In genomic region chr17:82923366-82924113, GRCh38 we compare ENCODE assay signal across 23 cellular contexts.
A peak's percentile ranks its signal among the peaks of the same experiment; 100 is the strongest.
DNase-seq lines count a peak whose midpoint lies in the region; ATAC-seq and TF ChIP-seq lines count a peak whose summit lies in the region.
"Had no signal": no experiment of that assay in that cellular context is flagged by ENCODE, and none has a peak within 500 bp of the region (broad histone marks: within the 10 kb centered on the region; RNA-seq: fewer than 3 reads in every experiment).

No MANE protein-coding gene starts in this region.

- H3K9ac ChIP-seq in BLaER1 treated with 17β-estradiol and CSF1 and Interleukin-3, amounts not matched to agents 10 nM and 100 nM = peak overlapping the region in 7 of 11 experiments; percentile 13 to 65 (median 54); a peak in 11 of 22 replicates

- H3K27ac Mint-ChIP-seq in Caco-2 (ENCODE audit: unreplicated experiment) = peak overlapping the region; percentile 55
- H3K27ac Mint-ChIP-seq in endothelial cell (ENCODE audit: unreplicated experiment) = no peak overlapping the region
- H3K27ac Mint-ChIP-seq: naive thymus-derived CD4-positive, alpha-beta T cell had no signal

- TF ChIP-seq CTCF in Caco-2 (IDR thresholded peaks at IDR 0.05; ENCODE audit: insufficient read depth in 1 of 2, low read depth in 1 of 2, low read length in 1 of 2, severe bottlenecking in 1 of 2, unreplicated experiment in 1 of 2) (no peak), endothelial cell (IDR thresholded peaks at IDR 0.05; ENCODE audit: unreplicated experiment) (no peak)

- peak overlapping the region; percentile 25 to 90 (median 82); a peak in 20 of 22 replicates for H3K4me2 ChIP-seq in BLaER1 treated with 17β-estradiol and CSF1 and Interleukin-3, amounts not matched to agents 10 nM and 100 nM

- H3K4me3 Mint-ChIP-seq in Caco-2 (ENCODE audit: unreplicated experiment) (no peak overlapping the region), endothelial cell (ENCODE audit: unreplicated experiment) (peak overlapping the region; percentile 70)
- H3K4me3 Mint-ChIP-seq: naive thymus-derived CD4-positive, alpha-beta T cell had no signal

- BruUV-seq in Caco-2 (replicated peaks; lab: Mats Ljungman, UMichigan) = no TSS peak

- DNase-seq in Caco-2 (no peak), NCI-H2107 (lab: John Stamatoyannopoulos, UW) (peak; percentile 71), endothelial cell (ENCODE audit: low spot score) (no peak), NCI-H146 treated with DMSO at 0.1 percent for 48 hours (lab: John Stamatoyannopoulos, UW; ENCODE audit: unreplicated experiment) (no peak), NCI-H526 treated with DMSO at 0.1 percent for 48 hours (lab: John Stamatoyannopoulos, UW) (no peak), COR-L47 (lab: John Stamatoyannopoulos, UW) (no peak)
- DNase-seq: activated CD8-positive, alpha-beta memory T cell treated with anti-CD3 and anti-CD28 coated beads, Interleukin-2, amount 50 U/mL, for 4 hours; activated effector memory CD4-positive, alpha-beta T cell treated with Interleukin-2 at 50 U/mL for 16 hours; CD8-positive, alpha-beta memory T cell; mesendoderm; naive thymus-derived CD4-positive, alpha-beta T cell; NCI-H1417 treated with DMSO at 0.1 percent for 48 hours; NCI-H446 treated with DMSO at 0.1 percent for 48 hours; retina; stimulated activated CD4-positive, alpha-beta T cell treated with anti-CD3 and anti-CD28 coated beads, Interleukin-15, amount 100 ng/mL, for 24 hours; stomach; trophoblast cell; WERI-Rb-1 had no signal

- 0 out of 20 replicates have a peak overlapping the region, but pooled peaks of 2 of the 10 experiments have one; percentile 6 to 12 for H3K4me3 ChIP-seq in BLaER1 treated with 17β-estradiol and CSF1 and Interleukin-3, amounts not matched to agents 10 nM and 100 nM
- H3K4me3 ChIP-seq in Caco-2 (ENCODE audit: low read depth, low read length) = no peak overlapping the region
- H3K4me3 ChIP-seq: breast epithelium, coronary artery, stomach had no signal

- intact Hi-C loops in Caco-2 (cut with micrococcal nuclease; ENCODE audit: unreplicated experiment) = no loop called here

- H3K4me1 Mint-ChIP-seq in Caco-2 (ENCODE audit: low read depth, unreplicated experiment) (no peaks in the 10 kb centered on the region), endothelial cell (ENCODE audit: unreplicated experiment) (no peaks in the 10 kb centered on the region)

- ATAC-seq in HG02938 (IDR thresholded peaks at IDR 0.05; ENCODE audit: unreplicated experiment) = no peak
- ATAC-seq: naive thymus-derived CD4-positive, alpha-beta T cell; SK-N-SH treated with all-trans-retinoic acid at 6 μM for 48 hours had no signal

- CTCF ChIA-PET in Caco-2 (lab: Charles Lee) = interaction anchor here (0.6 kb wide), 1 partner anchor 356 kb away, joined by 6 read pairs; no protein-coding TSS in a partner anchor

- H3K4me1 ChIP-seq in BLaER1 treated with 17β-estradiol and CSF1 and Interleukin-3, amounts not matched to agents 10 nM and 100 nM = peaks cover 6 to 64% (median 47%) of the 10 kb centered on the region in 10 experiments
- peaks cover 6% of the 10 kb centered on the region for H3K4me1 ChIP-seq in Caco-2
- H3K4me1 ChIP-seq: breast epithelium, stomach had no signal

- H3K27me3 Mint-ChIP-seq in Caco-2 (ENCODE audit: insufficient read depth, unreplicated experiment) (no peaks in the 10 kb centered on the region), endothelial cell (ENCODE audit: unreplicated experiment) (peaks cover 12% of the 10 kb centered on the region)
- H3K27me3 Mint-ChIP-seq: CD8-positive, alpha-beta memory T cell; naive thymus-derived CD4-positive, alpha-beta T cell had no signal

- H3K27me3 ChIP-seq in BLaER1 treated with 17β-estradiol and CSF1 and Interleukin-3, amounts not matched to agents 10 nM and 100 nM = no peaks in the 10 kb centered on the region
- no peaks in the 10 kb centered on the region for H3K27me3 ChIP-seq in Caco-2 (replicated peaks; ENCODE audit: control insufficient read depth, insufficient read depth, low read length)
- H3K27me3 ChIP-seq: breast epithelium, stomach had no signal

- POLR2A ChIA-PET in Caco-2 (lab: Charles Lee) = no interaction called here

- no peaks in the 10 kb centered on the region for H3K9me3 Mint-ChIP-seq in Caco-2 (ENCODE audit: unreplicated experiment)
- no peaks in the 10 kb centered on the region for H3K9me3 Mint-ChIP-seq in endothelial cell (ENCODE audit: unreplicated experiment)
- H3K9me3 Mint-ChIP-seq: CD8-positive, alpha-beta memory T cell; naive thymus-derived CD4-positive, alpha-beta T cell had no signal

- peaks cover 27% of the 10 kb centered on the region for H3K36me3 Mint-ChIP-seq in Caco-2 (ENCODE audit: insufficient read depth, unreplicated experiment)
- H3K36me3 Mint-ChIP-seq in endothelial cell (ENCODE audit: low read depth, unreplicated experiment) = peaks cover 26% of the 10 kb centered on the region

- H3K36me3 ChIP-seq in BLaER1 treated with 17β-estradiol and CSF1 and Interleukin-3, amounts not matched to agents 10 nM and 100 nM = peaks cover 47 to 99% (median 84%) of the 10 kb centered on the region in 11 experiments
- peaks cover 2% of the 10 kb centered on the region; the same call in 1 of the 2 replicates for H3K36me3 ChIP-seq in Caco-2 (ENCODE audit: control insufficient read depth, insufficient read depth, low read length)
- H3K36me3 ChIP-seq: breast epithelium had no signal

- peaks cover 0 to 80% (median 15%) of the 10 kb centered on the region in 11 experiments; a peak in 17 of 22 replicates for H4K20me1 ChIP-seq in BLaER1 treated with 17β-estradiol and CSF1 and Interleukin-3, amounts not matched to agents 10 nM and 100 nM

- H3K9me3 ChIP-seq in BLaER1 treated with 17β-estradiol and CSF1 and Interleukin-3, amounts not matched to agents 10 nM and 100 nM (replicated peaks in 1 of 11) = no peaks in the 10 kb centered on the region
- no peaks in the 10 kb centered on the region for H3K9me3 ChIP-seq in Caco-2
- H3K9me3 ChIP-seq: breast epithelium, stomach had no signal

- peak overlapping the region in 6 of 11 experiments; percentile 15 to 72 (median 68); a peak in 8 of 22 replicates for H3K27ac ChIP-seq in BLaER1 treated with 17β-estradiol and CSF1 and Interleukin-3, amounts not matched to agents 10 nM and 100 nM
- H3K27ac ChIP-seq: breast epithelium, coronary artery, stomach, WERI-Rb-1 had no signal
